ENCODE assay signal across 8 cellular contexts in genomic region chr4:145938618-145939177, GRCh38. TPM values are rescaled to one million over a fixed set of nuclear protein-coding genes. Genes with fewer than 3 reads are reported as not detected.
DNase-seq lines count a peak whose midpoint lies in the region; ATAC-seq and TF ChIP-seq lines count a peak whose summit lies in the region.

Gene ZNF827, minus strand, starts transcription at chr4:145938823. Its CDS starts 416 bp downstream, at chr4:145938407.

- peak within 1 kb of the TSS; percentile 38 for H2AFZ ChIP-seq in HCT116 (ENCODE audit: low read depth, low read length, poor library complexity, severe bottlenecking)

- 0 out of 2 replicates have a peak, but pooled peaks have one; percentile 8 for TF ChIP-seq RAD21 in HCT116 (IDR thresholded peaks at IDR 0.05; ENCODE audit: low read depth)

- H3K9me3 ChIP-seq in HCT116 (ENCODE audit: control insufficient read depth in 1 of 2, insufficient read depth in 1 of 2, low read depth in 1 of 2, low read length in 2 of 2): no peaks in the 10 kb centered on the region

- DNase-seq in GM04503 (ENCODE audit: low read depth) (peak; percentile 51), HCT116 (ENCODE audit: low read depth, low spot score) (peak; percentile 64), NCI-H146 (lab: John Stamatoyannopoulos, UW) (peak; percentile 66), cerebellum (ENCODE audit: low spot score) (peak; percentile 45), kidney epithelial cell (ENCODE audit: low read depth) (peak; percentile 42)
- DNase-seq in activated CD4-positive, alpha-beta T cell treated with anti-CD3 and anti-CD28 coated beads for 1 hour: peak; percentile 51
- DNase-seq in stimulated activated CD4-positive, alpha-beta T cell treated with anti-CD3 and anti-CD28 coated beads, Interleukin-15, amount 100 ng/mL, for 48 hours (ENCODE audit: low read depth in 2 of 2): peak; percentile 30 to 38

- peak within 1 kb of the TSS; percentile 79 for H3K9ac ChIP-seq in HCT116 (ENCODE audit: low read length)

- no peaks in the 10 kb centered on the region for H4K20me1 ChIP-seq in HCT116 (ENCODE audit: insufficient read depth)

- H3K27ac ChIP-seq in HCT116 (ENCODE audit: low read depth, low read length): peak within 1 kb of the TSS; percentile 92

- TF ChIP-seq CTCF in HCT116 (IDR thresholded peaks at IDR 0.05 in 2 of 3, conservative IDR thresholded peaks at IDR 0.05 in 1 of 3; ENCODE audit: borderline replicate concordance in 1 of 3, insufficient read depth in 1 of 3, low read depth in 2 of 3, low read length in 2 of 3) (no peak), kidney epithelial cell (IDR thresholded peaks at IDR 0.05; ENCODE audit: insufficient read depth, low read length, poor library complexity, severe bottlenecking) (no peak)

- CTCF ChIA-PET in HCT116 (lab: Charles Lee): interaction anchor here (0.6 to 0.7 kb wide), 2 partner anchors 128 to 296 kb away, joined by 3 to 4 read pairs; no protein-coding TSS in a partner anchor

- no peaks in the 10 kb centered on the region for H3K9me2 ChIP-seq in HCT116 (ENCODE audit: insufficient read depth)

- peaks cover 21 to 46% of the 10 kb centered on the region in 2 experiments for H3K4me1 ChIP-seq in HCT116 (ENCODE audit: control insufficient read depth in 1 of 2, insufficient read depth in 2 of 2, low read length in 2 of 2)

- BruUV-seq in HCT116 (replicated peaks; lab: Mats Ljungman, UMichigan): no TSS peak

- intact Hi-C loops in HCT116 (cut with micrococcal nuclease): loop anchor here (2.0 to 5.0 kb wide), 3 partner anchors 126 to 321 kb away; partner anchors contain the start of gene MMAA

- peak within 1 kb of the TSS; percentile 84 for H3K4me2 ChIP-seq in HCT116 (ENCODE audit: low read length)

- POLR2A ChIA-PET in HCT116 (lab: Charles Lee): interaction anchor here (1.4 kb wide), 1 partner anchor 130 kb away, joined by 4 read pairs; no protein-coding TSS in a partner anchor

- H3K27me3 ChIP-seq in HCT116 (ENCODE audit: insufficient read depth, low read length) (no peaks in the 10 kb centered on the region), kidney epithelial cell (ENCODE audit: control insufficient read depth, insufficient read depth, low read length) (no peaks in the 10 kb centered on the region)

- H3K36me3 ChIP-seq in HCT116 (ENCODE audit: control insufficient read depth in 1 of 2, insufficient read depth in 2 of 2, low read length in 2 of 2): no peaks in the 10 kb centered on the region
- no peaks in the 10 kb centered on the region for H3K36me3 ChIP-seq in kidney epithelial cell (ENCODE audit: control insufficient read depth, insufficient read depth, low read length)

- RAD21 ChIA-PET in HCT116 (lab: Charles Lee; ENCODE audit: low non-redundant PET in 1 of 2, low total read pairs in 2 of 2, uncharacterized antibody in 2 of 2, unreplicated experiment in 2 of 2): no interaction called here

- H3K79me2 ChIP-seq in HCT116 (ENCODE audit: insufficient read depth, low read length): peaks cover 36% of the 10 kb centered on the region

- ATAC-seq in HCT116: peak; percentile 41
- no peak for ATAC-seq in GM18861 (IDR thresholded peaks at IDR 0.05; ENCODE audit: unreplicated experiment)

- TF ChIP-seq POLR2A in HCT116 (IDR thresholded peaks at IDR 0.05; ENCODE audit: borderline replicate concordance, extremely low read depth, insufficient read depth, insufficient read length): no peak

- H3K4me3 ChIP-seq in HCT116 (replicated peaks in 1 of 2; ENCODE audit: low read depth in 1 of 2, low read length in 2 of 2) (peak within 1 kb of the TSS; percentile 75 to 87), kidney epithelial cell (ENCODE audit: low read depth, low read length) (peak within 1 kb of the TSS; percentile 63)

TF ChIP-seq in HCT116, 20 proteins besides CTCF, POLR2A, EP300 and RAD21:
- TF ChIP-seq CEBPB (IDR thresholded peaks at IDR 0.05; ENCODE audit: low read depth) (no peak), ZBTB33 (IDR thresholded peaks at IDR 0.05; ENCODE audit: extremely low read depth, insufficient replicate concordance, low read length) (no peak), REST (IDR thresholded peaks at IDR 0.05; ENCODE audit: low read depth) (no peak), EZH2 (IDR thresholded peaks at IDR 0.05) (no peak), ZNF274 (IDR thresholded peaks at IDR 0.05; ENCODE audit: low read depth, low read length) (no peak), SP1 (IDR thresholded peaks at IDR 0.05; ENCODE audit: low read depth) (peak; percentile 53), FOSL1 (IDR thresholded peaks at IDR 0.05; ENCODE audit: low read depth) (no peak), EGR1 (IDR thresholded peaks at IDR 0.05; ENCODE audit: low read depth) (peak; percentile 74; the same call in 1 of the 2 replicates), ELF1 (IDR thresholded peaks at IDR 0.05; ENCODE audit: borderline replicate concordance, low read depth) (no peak), TCF7L2 (IDR thresholded peaks at IDR 0.05; ENCODE audit: borderline replicate concordance, extremely low read depth, insufficient read depth, insufficient read length) (peak; percentile 99), ATF3 (IDR thresholded peaks at IDR 0.05) (no peak), POLR2AphosphoS5 (IDR thresholded peaks at IDR 0.05; ENCODE audit: low read depth, low read length) (peak; percentile 32), CBX3 (IDR thresholded peaks at IDR 0.05; ENCODE audit: low read depth) (peak; percentile 89), JUND (IDR thresholded peaks at IDR 0.05) (peak; percentile 46), SRF (IDR thresholded peaks at IDR 0.05; ENCODE audit: low read depth) (no peak), SIN3A (IDR thresholded peaks at IDR 0.05; ENCODE audit: low read depth) (peak; percentile 89), MAX (IDR thresholded peaks at IDR 0.05) (peak; percentile 63), ZFX (IDR thresholded peaks at IDR 0.05) (no peak), YY1 (IDR thresholded peaks at IDR 0.05; ENCODE audit: extremely low read depth, insufficient replicate concordance, low read depth, low read length) (peak; percentile 28), EZH2phosphoT487 (IDR thresholded peaks at IDR 0.05; ENCODE audit: borderline replicate concordance) (no peak)

RNA-seq across cellular contexts. Expression of gene ZNF827, which starts in this region (rescaled TPM):
- total RNA-seq in HCT116 (2021; ENCODE audit: unreplicated experiment): 19.1 TPM
- polyA plus RNA-seq in HCT116 (2012): 12.0 and 20.0 TPM in 2 replicates
- 30.5 TPM for total RNA-seq in cerebellum
- 14.0 and 16.6 TPM in 2 replicates for total RNA-seq in kidney epithelial cell
